In the genomic region with DNA sequence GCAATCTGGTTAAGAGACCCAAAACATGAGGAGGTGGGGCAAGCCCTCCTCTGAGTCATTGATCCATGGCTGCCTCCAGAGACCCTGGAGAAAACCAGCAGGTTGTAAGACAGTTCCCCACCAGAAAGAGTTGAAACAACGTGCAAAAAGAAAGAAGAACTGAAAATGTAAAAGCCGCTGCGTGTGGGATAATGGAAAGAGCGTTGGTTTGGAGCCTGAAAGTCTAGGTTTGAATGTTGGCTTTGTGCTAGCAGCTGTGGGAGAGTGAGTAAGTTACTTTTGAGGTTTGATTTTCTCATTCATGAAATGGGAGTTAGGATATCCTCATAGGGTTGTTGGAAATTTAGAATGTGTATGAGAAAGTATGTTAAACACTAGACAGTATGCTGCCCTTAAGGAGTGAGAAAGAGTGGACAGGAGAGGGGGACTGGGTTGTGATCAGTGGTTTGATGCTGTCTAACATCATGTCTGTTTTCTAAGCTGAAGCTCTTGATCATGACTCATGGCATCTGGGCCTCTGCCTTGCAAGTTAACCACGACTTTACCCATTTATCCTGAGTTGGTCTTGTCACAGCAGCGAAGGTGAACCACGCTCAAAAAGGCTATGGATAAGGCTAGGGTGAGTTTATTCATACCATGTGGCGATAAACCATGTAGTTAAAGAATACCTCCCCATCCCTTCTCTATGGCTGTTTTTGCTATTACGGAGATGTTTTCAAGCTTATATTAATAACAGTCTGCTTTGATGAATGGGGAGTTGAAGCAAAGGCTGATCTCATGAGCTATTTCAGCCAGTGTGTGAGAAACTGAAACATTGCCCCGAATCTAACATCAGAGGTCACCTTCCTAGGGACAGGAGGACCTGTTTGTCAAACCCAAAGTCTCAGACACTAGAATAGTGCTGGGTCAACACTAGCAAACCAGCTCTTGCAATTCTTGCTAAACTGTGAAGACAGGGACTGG, we compare ENCODE assay signal across 7 cellular contexts. TPM values are rescaled to one million over a fixed set of nuclear protein-coding genes. Genes with fewer than 3 reads are reported as not detected.
DNase-seq lines count a peak whose midpoint lies in the region; ATAC-seq and TF ChIP-seq lines count a peak whose summit lies in the region.

No MANE protein-coding gene starts in this region.

- H3K4me3 ChIP-seq in neural progenitor cell: no peak overlapping the region
- no peak overlapping the region for H3K4me3 ChIP-seq in uterus

- H3K36me3 ChIP-seq in neural progenitor cell: no peaks in the 10 kb centered on the region
- H3K36me3 ChIP-seq in uterus: no peaks in the 10 kb centered on the region

- ATAC-seq in GM18909 (IDR thresholded peaks at IDR 0.05; ENCODE audit: poor library complexity, unreplicated experiment) (peak; percentile 78), HG02623 (IDR thresholded peaks at IDR 0.05; ENCODE audit: unreplicated experiment) (peak; percentile 66)
- ATAC-seq in effector memory CD8-positive, alpha-beta T cell (replicated peaks): no peak

- DNase-seq in NOMO-1 (lab: John Stamatoyannopoulos, UW; ENCODE audit: unreplicated experiment in 2 of 2) (peak; percentile 66 to 76), neural progenitor cell (ENCODE audit: low spot score) (no peak), NCI-H2196 treated with DMSO at 0.1 percent for 48 hours (lab: John Stamatoyannopoulos, UW; ENCODE audit: unreplicated experiment) (no peak), uterus (no peak)
- no peak for DNase-seq in effector memory CD8-positive, alpha-beta T cell

- H3K4me2 ChIP-seq in neural progenitor cell: no peak overlapping the region

- no peak overlapping the region for H2AFZ ChIP-seq in neural progenitor cell (replicated peaks)

- no peak overlapping the region for H3K27ac ChIP-seq in neural progenitor cell
- H3K27ac ChIP-seq in uterus: no peak overlapping the region

- H3K27me3 ChIP-seq in neural progenitor cell (no peaks in the 10 kb centered on the region), uterus (no peaks in the 10 kb centered on the region)

- peaks cover 26% of the 10 kb centered on the region for H3K4me1 Mint-ChIP-seq in neural progenitor cell
- no peaks in the 10 kb centered on the region for H3K4me1 Mint-ChIP-seq in effector memory CD8-positive, alpha-beta T cell (ENCODE audit: low read depth in 2 of 2)

- no peaks in the 10 kb centered on the region for H4K20me1 ChIP-seq in neural progenitor cell (ENCODE audit: low read depth)

- TF ChIP-seq POLR2A in uterus (IDR thresholded peaks at IDR 0.05): no peak

- H3F3A ChIP-seq in neural progenitor cell (ENCODE audit: low read depth): no peaks in the 10 kb centered on the region

- H3K27ac Mint-ChIP-seq in neural progenitor cell: peak overlapping the region; percentile 47
- H3K27ac Mint-ChIP-seq in effector memory CD8-positive, alpha-beta T cell: no peak overlapping the region

- no peak for TF ChIP-seq CTCF in neural progenitor cell (IDR thresholded peaks at IDR 0.05)
- TF ChIP-seq CTCF in uterus (IDR thresholded peaks at IDR 0.05): no peak

- H3K79me2 ChIP-seq in neural progenitor cell (ENCODE audit: low read depth): no peaks in the 10 kb centered on the region

- intact Hi-C loops in uterus (cut with DNase I; ENCODE audit: low total_unique reads): no loop called here

- H3K27me3 Mint-ChIP-seq in neural progenitor cell (ENCODE audit: insufficient read depth, low read depth): peaks cover 3% of the 10 kb centered on the region
- peaks cover 46% of the 10 kb centered on the region in 2 donors for H3K27me3 Mint-ChIP-seq in effector memory CD8-positive, alpha-beta T cell

- H3K9me3 Mint-ChIP-seq in neural progenitor cell: peaks cover 7% of the 10 kb centered on the region
- H3K9me3 Mint-ChIP-seq in effector memory CD8-positive, alpha-beta T cell: no peaks in the 10 kb centered on the region

- H3K9me3 ChIP-seq in neural progenitor cell (ENCODE audit: low read depth) (no peaks in the 10 kb centered on the region), uterus (no peaks in the 10 kb centered on the region)

- peaks cover 4% of the 10 kb centered on the region for H3K36me3 Mint-ChIP-seq in neural progenitor cell
- no peaks in the 10 kb centered on the region for H3K36me3 Mint-ChIP-seq in effector memory CD8-positive, alpha-beta T cell (ENCODE audit: insufficient read depth)

- H3K4me3 Mint-ChIP-seq in neural progenitor cell: no peak overlapping the region
- no peak overlapping the region for H3K4me3 Mint-ChIP-seq in effector memory CD8-positive, alpha-beta T cell

- H3K9ac ChIP-seq in neural progenitor cell: no peak overlapping the region

- no peaks in the 10 kb centered on the region for H3K4me1 ChIP-seq in neural progenitor cell
- H3K4me1 ChIP-seq in uterus: no peaks in the 10 kb centered on the region

RNA-seq across cellular contexts. Expression of a gene that starts 41.3 kb away (rescaled TPM):
- total RNA-seq in neural progenitor cell (ENCODE audit: low replicate concordance): not detected in 2 replicates
- total RNA-seq in uterus: 10 to 100 TPM in 2 of 4 donors, 1 to 10 TPM in 1, under 1 TPM in 1; 0.29 to 20.5 (median 12.1) TPM

Comparison
In these comparisons a context has a peak if more than half of its experiments do, and no peak if none do; other contexts are left out.
1. DNase-seq: peak in NOMO-1 (2 of 2); none in neural progenitor cell (single experiment), effector memory CD8-positive, alpha-beta T cell (0 of 3), NCI-H2196 treated with DMSO at 0.1 percent for 48 hours (single experiment) and uterus (0 of 2).